Comparison of ENCODE assay signal across 22 cellular contexts in genomic region chr11:6546735-6547134, GRCh38.
"Had no signal": no experiment of that assay in that cellular context is flagged by ENCODE, and none has a peak within 500 bp of the region (broad histone marks: within the 10 kb centered on the region; RNA-seq: fewer than 3 reads in every experiment).

No MANE protein-coding gene starts in this region.

- H3K36me3 ChIP-seq: prostate gland, thyroid gland had no signal

- DNase-seq: central memory CD4-positive, alpha-beta T cell; colonic mucosa; effector memory CD4-positive, alpha-beta T cell; erythroblast; foreskin fibroblast; left colon; lower lobe of right lung; naive thymus-derived CD8-positive, alpha-beta T cell; nephron progenitor cell; sigmoid colon; stimulated activated CD4-positive, alpha-beta T cell treated with anti-CD3 and anti-CD28 coated beads, Interleukin-15, amount 100 ng/mL, for 24 hours; stimulated activated CD4-positive, alpha-beta T cell treated with anti-CD3 and anti-CD28 coated beads, Interleukin-2, amount 100 ng/mL, for 48 hours; stimulated activated naive B cell treated with anti-CD40 and anti-IgM and Interleukin-4, amounts not matched to agents 10 μg/mL and 1 μg/mL and 100 μg/mL, for 72 hours; thyroid gland; trophoblast cell had no signal

- H3K4me1 Mint-ChIP-seq: nephron progenitor cell; stimulated activated naive B cell treated with anti-CD40 and anti-IgM and Interleukin-4, amounts not matched to agents 10 μg/mL and 1 μg/mL and 100 μg/mL, for 72 hours had no signal

- H3K9me3 ChIP-seq: colonic mucosa, gastroesophageal sphincter, heart right ventricle, lower lobe of right lung, prostate gland, sigmoid colon, suprapubic skin, thyroid gland had no signal

- H3K9me3 Mint-ChIP-seq: dendritic cell treated with granulocyte-macrophage colony-stimulating factor and Interleukin-4, amounts not matched to agents 40 ng/mL and 50 ng/mL, for 4 days; naive thymus-derived CD8-positive, alpha-beta T cell; nephron progenitor cell; stimulated activated naive B cell treated with anti-CD40 and anti-IgM and Interleukin-4, amounts not matched to agents 10 μg/mL and 1 μg/mL and 100 μg/mL, for 72 hours; stimulated activated naive CD8-positive, alpha-beta T cell treated with anti-CD3 and anti-CD28 coated beads, Interleukin-15, Interleukin-2, amounts not matched to agents 100 ng/mL and 50 ng/mL, for 24 hours had no signal

- H3K27ac Mint-ChIP-seq: dendritic cell treated with granulocyte-macrophage colony-stimulating factor and Interleukin-4, amounts not matched to agents 40 ng/mL and 50 ng/mL, for 4 days; nephron progenitor cell; stimulated activated naive B cell treated with anti-CD40 and anti-IgM and Interleukin-4, amounts not matched to agents 10 μg/mL and 1 μg/mL and 100 μg/mL, for 72 hours; stimulated activated naive CD8-positive, alpha-beta T cell treated with anti-CD3 and anti-CD28 coated beads, Interleukin-15, Interleukin-2, amounts not matched to agents 100 ng/mL and 50 ng/mL, for 24 hours had no signal

- H3K4me1 ChIP-seq: colonic mucosa, gastroesophageal sphincter, lower lobe of right lung, prostate gland, sigmoid colon, suprapubic skin, thyroid gland had no signal

- H3K4me3 ChIP-seq: colonic mucosa, gastroesophageal sphincter, heart right ventricle, lower lobe of right lung, prostate gland, sigmoid colon, skin epidermis, suprapubic skin, thyroid gland had no signal

- H3K27ac ChIP-seq: colonic mucosa, gastroesophageal sphincter, lower lobe of right lung, prostate gland, sigmoid colon, skin epidermis, suprapubic skin, thyroid gland had no signal

- H3K4me3 Mint-ChIP-seq: dendritic cell treated with granulocyte-macrophage colony-stimulating factor and Interleukin-4, amounts not matched to agents 40 ng/mL and 50 ng/mL, for 4 days; naive thymus-derived CD8-positive, alpha-beta T cell; nephron progenitor cell; stimulated activated naive B cell treated with anti-CD40 and anti-IgM and Interleukin-4, amounts not matched to agents 10 μg/mL and 1 μg/mL and 100 μg/mL, for 72 hours; stimulated activated naive CD8-positive, alpha-beta T cell treated with anti-CD3 and anti-CD28 coated beads, Interleukin-15, Interleukin-2, amounts not matched to agents 100 ng/mL and 50 ng/mL, for 24 hours had no signal

- H3K27me3 ChIP-seq: colonic mucosa, gastroesophageal sphincter, heart right ventricle, sigmoid colon, suprapubic skin, thyroid gland had no signal

- H3K27me3 Mint-ChIP-seq: dendritic cell treated with granulocyte-macrophage colony-stimulating factor and Interleukin-4, amounts not matched to agents 40 ng/mL and 50 ng/mL, for 4 days; naive thymus-derived CD8-positive, alpha-beta T cell; stimulated activated naive B cell treated with anti-CD40 and anti-IgM and Interleukin-4, amounts not matched to agents 10 μg/mL and 1 μg/mL and 100 μg/mL, for 72 hours; stimulated activated naive CD8-positive, alpha-beta T cell treated with anti-CD3 and anti-CD28 coated beads, Interleukin-15, Interleukin-2, amounts not matched to agents 100 ng/mL and 50 ng/mL, for 24 hours had no signal

- ATAC-seq: gastroesophageal sphincter; left colon; naive thymus-derived CD8-positive, alpha-beta T cell; stimulated activated naive B cell treated with anti-CD40 and anti-IgM and Interleukin-4, amounts not matched to agents 10 μg/mL and 1 μg/mL and 100 μg/mL, for 72 hours had no signal
